In the genomic region with DNA sequence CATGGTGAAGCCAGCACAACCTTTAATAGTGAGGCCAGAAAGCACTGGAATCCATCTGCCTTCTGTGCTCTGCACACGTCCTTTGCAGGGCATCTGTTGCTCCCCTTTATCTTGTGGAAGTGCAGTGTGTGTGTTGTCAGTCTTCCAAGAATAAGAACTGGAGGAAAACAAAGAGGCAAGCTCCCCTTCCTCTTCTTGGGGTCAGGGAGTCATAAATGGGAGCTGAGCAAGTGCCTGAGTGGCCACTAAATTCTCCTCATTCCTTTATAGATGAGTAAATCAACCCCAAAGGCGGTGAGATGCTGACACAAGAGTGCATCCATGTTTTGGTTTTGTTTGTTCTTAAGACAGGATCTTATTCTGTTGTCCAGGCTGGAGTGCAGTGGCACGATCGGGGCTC, we compare ENCODE assay signal across 14 cellular contexts. TPM values are rescaled to one million over a fixed set of nuclear protein-coding genes. Genes with fewer than 3 reads are reported as not detected.
"Had no signal": no experiment of that assay in that cellular context is flagged by ENCODE, and none has a peak within 500 bp of the region (broad histone marks: within the 10 kb centered on the region; RNA-seq: fewer than 3 reads in every experiment).

No MANE protein-coding gene starts in this region.

- H3K27me3 ChIP-seq: ascending aorta, upper lobe of left lung had no signal

- H3K4me1 ChIP-seq: ascending aorta, prostate gland, suprapubic skin, upper lobe of left lung had no signal

- H3K27ac ChIP-seq: ascending aorta, prostate gland, suprapubic skin, upper lobe of left lung, WERI-Rb-1 had no signal

- H3K36me3 ChIP-seq: ascending aorta, prostate gland, suprapubic skin, upper lobe of left lung, WERI-Rb-1 had no signal

- H3K4me3 ChIP-seq: ascending aorta, prostate gland, suprapubic skin, upper lobe of left lung had no signal

- H3K9me3 ChIP-seq: ascending aorta, prostate gland, suprapubic skin, upper lobe of left lung had no signal

- DNase-seq: activated CD4-positive, alpha-beta memory T cell treated with anti-CD3 and anti-CD28 coated beads, Interleukin-2, amount 10 ng/mL, durations not matched to agents 7 days and 5 days; activated CD4-positive, alpha-beta T cell treated with anti-CD3 and anti-CD28 coated beads for 36 hours; activated CD8-positive, alpha-beta memory T cell treated with anti-CD3 and anti-CD28 coated beads, Interleukin-2, amount 50 U/mL, for 4 hours; dermis blood vessel endothelial cell; foreskin fibroblast; occipital lobe; stimulated activated naive CD4-positive, alpha-beta T cell treated with Interleukin-2 at 50 U/mL for 16 hours; T1000; upper lobe of left lung; WERI-Rb-1 had no signal

RNA-seq across cellular contexts. Expression of a gene that starts 38.3 kb away (rescaled TPM):
- total RNA-seq: activated CD4-positive, alpha-beta memory T cell treated with anti-CD3 and anti-CD28 coated beads, Interleukin-2, amount 10 ng/mL, durations not matched to agents 7 days and 5 days; activated CD4-positive, alpha-beta T cell treated with anti-CD3 and anti-CD28 coated beads for 36 hours; ascending aorta; dermis blood vessel endothelial cell; left lobe of liver; occipital lobe; suprapubic skin had no signal
